16 cellular contexts compared by ENCODE assay signal in the genomic region with DNA sequence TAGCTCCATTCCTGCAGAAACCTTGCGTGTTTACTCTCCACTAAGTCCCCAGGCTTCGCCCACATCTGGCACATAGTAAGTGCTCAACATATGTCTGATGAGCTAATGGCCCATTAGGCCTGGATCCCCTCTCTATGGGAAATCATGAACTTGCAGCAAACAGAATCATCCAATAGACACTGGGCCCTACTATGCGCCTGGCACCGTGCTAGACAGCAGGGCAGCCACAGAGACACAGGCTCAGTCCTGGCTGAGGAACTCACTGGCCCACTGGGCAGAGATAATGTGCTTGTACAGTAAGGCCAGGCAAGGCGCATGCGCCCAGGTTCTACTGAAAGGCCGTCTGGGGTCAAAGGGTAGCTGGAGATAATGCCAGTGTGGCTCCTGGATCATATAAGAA. TPM values are rescaled to one million over a fixed set of nuclear protein-coding genes. Genes with fewer than 3 reads are reported as not detected.
DNase-seq lines count a peak whose midpoint lies in the region; ATAC-seq, FAIRE-seq and TF ChIP-seq lines count a peak whose summit lies in the region.
"Had no signal": no experiment of that assay in that cellular context is flagged by ENCODE, and none has a peak within 500 bp of the region (broad histone marks: within the 10 kb centered on the region; RNA-seq: fewer than 3 reads in every experiment).

No MANE protein-coding gene starts in this region.

- no peaks in the 10 kb centered on the region for H3K36me3 Mint-ChIP-seq in neural crest cell (ENCODE audit: low read depth)
- no peaks in the 10 kb centered on the region for H3K36me3 Mint-ChIP-seq in T-helper 2 cell treated with Interferon-gamma antibody and Interleukin-4, amounts not matched to agents 5 μg/mL and 100 μg/mL, for 36 hours (ENCODE audit: low read depth)
- H3K36me3 Mint-ChIP-seq: CD4-positive, CD25-positive, alpha-beta regulatory T cell had no signal

- H3K23ac ChIP-seq in H1 (ENCODE audit: insufficient read length), result no peak overlapping the region

- H2BK5ac ChIP-seq in H1 (ENCODE audit: low read depth, low read length), result peak overlapping the region; percentile 75

- H3K4me3 Mint-ChIP-seq in neural crest cell, result no peak overlapping the region
- no peak overlapping the region for H3K4me3 Mint-ChIP-seq in T-helper 2 cell treated with Interferon-gamma antibody and Interleukin-4, amounts not matched to agents 5 μg/mL and 100 μg/mL, for 36 hours

- intact Hi-C loops in left ventricle myocardium superior (cut with micrococcal nuclease) (no loop called here), heart right ventricle (cut with DNase I) (no loop called here), esophagus squamous epithelium (cut with DNase I) (loop anchor here (10.0 kb wide), 1 partner anchor 168 kb away; no protein-coding TSS in a partner anchor)

- H3K14ac ChIP-seq in H1 (ENCODE audit: insufficient read length), result no peak overlapping the region

- H2BK120ac ChIP-seq in H1 (replicated peaks; ENCODE audit: low read depth, low read length), result no peak overlapping the region

- H3K4me2 ChIP-seq in H1 (ENCODE audit: insufficient read depth in 1 of 2, low read depth in 2 of 2, low read length in 2 of 2), result no peak overlapping the region

- no peaks in the 10 kb centered on the region for H3K79me2 ChIP-seq in H1 (ENCODE audit: control insufficient read depth in 1 of 2, insufficient read depth in 2 of 2, low read length in 2 of 2)

- H3K27ac Mint-ChIP-seq in neural crest cell (ENCODE audit: unreplicated experiment), result peak overlapping the region; percentile 36
- no peak overlapping the region for H3K27ac Mint-ChIP-seq in T-helper 2 cell treated with Interferon-gamma antibody and Interleukin-4, amounts not matched to agents 5 μg/mL and 100 μg/mL, for 36 hours

- no peak overlapping the region for H2AFZ ChIP-seq in H1 (ENCODE audit: low read length)

- H3K36me3 ChIP-seq in heart right ventricle, result no peaks in the 10 kb centered on the region
- no peaks in the 10 kb centered on the region for H3K36me3 ChIP-seq in H1 (ENCODE audit: control insufficient read depth in 2 of 4, insufficient read depth in 4 of 4, low read length in 3 of 4)
- no peaks in the 10 kb centered on the region for H3K36me3 ChIP-seq in esophagus squamous epithelium
- H3K36me3 ChIP-seq: BLaER1 treated with 17β-estradiol and CSF1 and Interleukin-3, amounts not matched to agents 10 nM and 100 nM had no signal

- DNase-seq in left ventricle myocardium superior (peak; percentile 29), heart right ventricle (no peak), H1 (ENCODE audit: low read depth in 1 of 2, low spot score in 2 of 2) (no peak), neural crest cell (ENCODE audit: low read depth, low spot score) (no peak), esophagus squamous epithelium (lab: John Stamatoyannopoulos, UW) (no peak), T1000 (lab: John Stamatoyannopoulos, UW) (no peak)
- no peak for DNase-seq in T-helper 2 cell treated with Interferon-gamma antibody and Interleukin-4, amounts not matched to agents 5 μg/mL and 100 μg/mL, for 36 hours (ENCODE audit: low spot score)
- DNase-seq: AML-193; CD4-positive, CD25-positive, alpha-beta regulatory T cell; DMS53; GF-D8 had no signal

- peak overlapping the region; percentile 68 for H2BK12ac ChIP-seq in H1 (ENCODE audit: low read depth, low read length)

- H3K4me1 ChIP-seq in heart right ventricle (peaks cover 0 to 17% (median 11%) of the 10 kb centered on the region in 9 donors), H1 (replicated peaks in 1 of 4; ENCODE audit: control insufficient read depth in 3 of 4, insufficient read depth in 4 of 4, low read length in 3 of 4) (peaks cover 2 to 5% (median 4%) of the 10 kb centered on the region in 4 experiments), esophagus squamous epithelium (peaks cover 4 to 15% (median 8%) of the 10 kb centered on the region in 3 donors)

- no peaks in the 10 kb centered on the region for H3K9me3 Mint-ChIP-seq in neural crest cell
- no peaks in the 10 kb centered on the region for H3K9me3 Mint-ChIP-seq in T-helper 2 cell treated with Interferon-gamma antibody and Interleukin-4, amounts not matched to agents 5 μg/mL and 100 μg/mL, for 36 hours

- H2BK15ac ChIP-seq in H1 (ENCODE audit: low read length), result peak overlapping the region; percentile 98; the same call in 1 of the 2 replicates

- no peak overlapping the region for H4K8ac ChIP-seq in H1 (ENCODE audit: extremely low read depth, insufficient read depth, low read length)

- H4K20me1 ChIP-seq in H1 (replicated peaks in 1 of 2; ENCODE audit: control insufficient read depth in 1 of 2, insufficient read depth in 2 of 2, low read length in 2 of 2), result no peaks in the 10 kb centered on the region
- H4K20me1 ChIP-seq: BLaER1 treated with 17β-estradiol and CSF1 and Interleukin-3, amounts not matched to agents 10 nM and 100 nM had no signal

- H3K27me3 Mint-ChIP-seq in neural crest cell (ENCODE audit: low read depth), result peaks cover under 1% of the 10 kb centered on the region
- peaks cover 15% of the 10 kb centered on the region for H3K27me3 Mint-ChIP-seq in T-helper 2 cell treated with Interferon-gamma antibody and Interleukin-4, amounts not matched to agents 5 μg/mL and 100 μg/mL, for 36 hours (ENCODE audit: low read depth)

- no peak for TF ChIP-seq RAD21 in H1 (IDR thresholded peaks at IDR 0.05 in 1 of 2, conservative IDR thresholded peaks at IDR 0.05 in 1 of 2; ENCODE audit: low read depth in 2 of 2, low read length in 2 of 2)

- peak overlapping the region; percentile 0; the same call in 1 of the 2 replicates for H2AK5ac ChIP-seq in H1 (ENCODE audit: low read depth, low read length)

- no peak for TF ChIP-seq EP300 in H1 (IDR thresholded peaks at IDR 0.05; ENCODE audit: borderline replicate concordance in 1 of 2, low read depth in 2 of 2, low read length in 2 of 2)

- no peak overlapping the region for H3K27ac ChIP-seq in heart right ventricle
- H3K27ac ChIP-seq in H1 (ENCODE audit: low read depth, low read length), result no peak overlapping the region
- no peak overlapping the region for H3K27ac ChIP-seq in esophagus squamous epithelium
- H3K27ac ChIP-seq: 22Rv1; BLaER1 treated with 17β-estradiol and CSF1 and Interleukin-3, amounts not matched to agents 10 nM and 100 nM had no signal

- no peak overlapping the region; the same call in 1 of the 2 replicates for H2BK20ac ChIP-seq in H1 (ENCODE audit: low read length)

- WGBS in heart right ventricle, 2 donors, result 95 to 98% methylated on average over 7 of the region's 7 CpGs
- WGBS in H1 (ENCODE audit: extremely low coverage in 1 of 2, insufficient coverage in 1 of 2, insufficient read length in 1 of 2, insufficient replicate concordance in 2 of 2, low coverage in 1 of 2, low lambda C conversion rate in 2 of 2, missing lambda C conversion rate in 1 of 2), 2 experiments, result 94% methylated on average over 7 of the region's 7 CpGs; no CpG with 5 or more reads in 1 of the 2 experiments
- 88 to 90% methylated on average over 7 of the region's 7 CpGs for WGBS in esophagus squamous epithelium, 2 donors

- POLR2A ChIA-PET in H1 (lab: Charles Lee; ENCODE audit: partially characterized antibody), result interaction anchor here (0.6 to 1.5 kb wide), 3 partner anchors 16 to 150 kb away, joined by 3 to 4 read pairs (median 3); no protein-coding TSS in a partner anchor

- FAIRE-seq in H1 (lab: Jason Lieb, UNC), result no peak
- FAIRE-seq: H54 had no signal

- peaks cover 9% of the 10 kb centered on the region for H3K4me1 Mint-ChIP-seq in neural crest cell
- peaks cover 2% of the 10 kb centered on the region for H3K4me1 Mint-ChIP-seq in T-helper 2 cell treated with Interferon-gamma antibody and Interleukin-4, amounts not matched to agents 5 μg/mL and 100 μg/mL, for 36 hours (ENCODE audit: low read depth)

- no peak overlapping the region for H3K4ac ChIP-seq in H1 (replicated peaks; ENCODE audit: insufficient read length, low read depth, low read length)

- CTCF ChIA-PET in H1 (lab: Charles Lee; ENCODE audit: partially characterized antibody), result interaction anchor here (0.7 to 1.1 kb wide), 2 partner anchors 53 to 77 kb away, joined by 3 read pairs; no protein-coding TSS in a partner anchor

- H3K4me3 ChIP-seq in heart right ventricle, result no peak overlapping the region
- H3K4me3 ChIP-seq in H1 (ENCODE audit: extremely low read depth in 1 of 4, insufficient read depth in 2 of 4, low read depth in 3 of 4, low read length in 4 of 4), result no peak overlapping the region
- H3K4me3 ChIP-seq in esophagus squamous epithelium, result no peak overlapping the region
- H3K4me3 ChIP-seq: BLaER1 treated with 17β-estradiol and CSF1 and Interleukin-3, amounts not matched to agents 10 nM and 100 nM had no signal

- H3K79me1 ChIP-seq in H1 (ENCODE audit: low read depth, low read length), result no peaks in the 10 kb centered on the region

- TF ChIP-seq POLR2A in H1 (IDR thresholded peaks at IDR 0.05; ENCODE audit: control extremely low read depth in 1 of 2, low read depth in 2 of 2, low read length in 2 of 2) (no peak), esophagus squamous epithelium (IDR thresholded peaks at IDR 0.05) (no peak)

- H3K9me3 ChIP-seq in heart right ventricle (no peaks in the 10 kb centered on the region), H1 (ENCODE audit: insufficient read depth in 2 of 2, low read depth in 1 of 2, low read length in 1 of 2) (no peaks in the 10 kb centered on the region; a peak in 1 of 4 replicates), esophagus squamous epithelium (no peaks in the 10 kb centered on the region)

- no peaks in the 10 kb centered on the region for H3K23me2 ChIP-seq in H1 (ENCODE audit: low read depth, low read length)

- ATAC-seq in left ventricle myocardium superior (no peak), heart right ventricle (no peak), HG02678 (IDR thresholded peaks at IDR 0.05; ENCODE audit: unreplicated experiment) (no peak)
- ATAC-seq: HCT116 had no signal

- peak overlapping the region; percentile 44 for H4K91ac ChIP-seq in H1 (replicated peaks; ENCODE audit: insufficient read length, low read length)

- no peak overlapping the region for H4K5ac ChIP-seq in H1 (ENCODE audit: insufficient read length, low read depth, low read length)

- no peak overlapping the region; the same call in 1 of the 2 replicates for H3K18ac ChIP-seq in H1 (ENCODE audit: extremely low read depth, low read length)

- no peaks in the 10 kb centered on the region for H3K27me3 ChIP-seq in heart right ventricle
- H3K27me3 ChIP-seq in H1 (replicated peaks in 1 of 4; ENCODE audit: control insufficient read depth in 3 of 4, extremely low read depth in 1 of 4, insufficient read depth in 3 of 4, low read length in 3 of 4), result no peaks in the 10 kb centered on the region
- H3K27me3 ChIP-seq in esophagus squamous epithelium, result no peaks in the 10 kb centered on the region

- no peak overlapping the region for H3K9ac ChIP-seq in H1 (replicated peaks in 1 of 4; ENCODE audit: extremely low read depth in 1 of 4, low read depth in 3 of 4, low read length in 3 of 4)
- H3K9ac ChIP-seq: BLaER1 treated with 17β-estradiol and CSF1 and Interleukin-3, amounts not matched to agents 10 nM and 100 nM had no signal

- no peak overlapping the region for H3K56ac ChIP-seq in H1 (replicated peaks; ENCODE audit: insufficient read length, low read depth, low read length)

- TF ChIP-seq CTCF in heart right ventricle (IDR thresholded peaks at IDR 0.05) (no peak), H1 (IDR thresholded peaks at IDR 0.05; ENCODE audit: control extremely low read depth in 1 of 3, insufficient read depth in 1 of 3, low read depth in 1 of 3, low read length in 3 of 3) (no peak), neural crest cell (conservative IDR thresholded peaks at IDR 0.05) (no peak), esophagus squamous epithelium (IDR thresholded peaks at IDR 0.05) (no peak)

RNA-seq across cellular contexts. Expression of a gene that starts 36.9 kb away (rescaled TPM):
- total RNA-seq in left ventricle myocardium superior (3.3 TPM), heart right ventricle (1 to 10 TPM in 9 of 10 donors, under 1 TPM in 1; 0.88 to 5.2 (median 1.4) TPM), neural crest cell (1.3 and 1.5 TPM in 2 replicates), esophagus squamous epithelium (1 to 10 TPM in 1 of 4 donors, not detected in 3; 7.2 TPM)
- polyA plus RNA-seq in heart right ventricle (1 to 10 TPM in 1 of 2 donors, under 1 TPM in 1; 0.13 to 5.9 TPM), H1 (2011; rRNA removed) (3.2 and 6.1 TPM in 2 replicates)
- 3.6 and 4.8 TPM in 2 replicates for total RNA-seq in H1 (2021; fragmentation: NEBNext Ultra II Directional; extraction: Animal tissue kit (Norgen Biotek cat#: 25700))
- polyA plus RNA-seq in H1 (2011; cell fraction: cytosol; rRNA removed), result 5.0 TPM
- 2.5 TPM for polyA plus RNA-seq in H1 (2011; cell fraction: nucleus; rRNA removed)
- 4.5 to 12.2 TPM (median 7.2 TPM) in 4 replicates for polyA plus RNA-seq in H1 (2012, experiment 1 of 2)
- 5.9 TPM for polyA plus RNA-seq in H1 (2012, experiment 2 of 2)
- polyA plus RNA-seq in H1 (2013, experiment 1 of 2), result 3.5 TPM
- 5.3 TPM for polyA plus RNA-seq in H1 (2013, experiment 2 of 2)
- polyA minus RNA-seq in H1 (2011; rRNA and poly(A)+ RNA removed), result 0.63 and 2.3 TPM in 2 replicates
- not detected for polyA minus RNA-seq in H1 (2011; cell fraction: cytosol; rRNA and poly(A)+ RNA removed)
- polyA minus RNA-seq in H1 (2011; cell fraction: nucleus; rRNA and poly(A)+ RNA removed), result 2.7 TPM
- total RNA-seq: CD4-positive, CD25-positive, alpha-beta regulatory T cell had no signal
- polyA plus RNA-seq: CD4-positive, CD25-positive, alpha-beta regulatory T cell had no signal
